In the genomic region with DNA sequence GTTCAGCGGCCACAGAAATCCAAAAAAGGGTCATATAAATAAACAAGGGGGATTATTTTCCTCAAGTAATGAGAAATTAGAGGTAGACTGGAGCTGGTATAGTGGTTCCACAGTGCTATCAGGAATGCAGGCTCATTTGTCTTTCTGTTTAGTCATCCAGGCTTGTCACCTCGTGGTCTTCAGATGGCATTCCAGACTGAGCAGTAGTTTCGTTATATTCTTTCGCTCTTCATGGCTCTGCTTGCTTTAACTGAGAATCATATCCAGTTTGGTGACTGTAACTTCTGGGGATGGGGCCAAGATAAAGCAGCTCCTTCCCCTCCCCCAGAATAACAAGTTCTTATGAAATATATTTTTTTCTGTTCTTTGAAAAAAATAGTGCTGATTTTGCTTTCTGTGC, we compare ENCODE assay signal across 14 cellular contexts. TPM values are rescaled to one million over a fixed set of nuclear protein-coding genes. Genes with fewer than 3 reads are reported as not detected.
DNase-seq lines count a peak whose midpoint lies in the region; ATAC-seq and TF ChIP-seq lines count a peak whose summit lies in the region.
"Had no signal": no experiment of that assay in that cellular context is flagged by ENCODE, and none has a peak within 500 bp of the region (broad histone marks: within the 10 kb centered on the region; RNA-seq: fewer than 3 reads in every experiment).

No MANE protein-coding gene starts in this region.

- no peaks in the 10 kb centered on the region for H3K9me3 ChIP-seq in left lung

- DNase-seq in ACHN (peak; percentile 40), HT1080 (ENCODE audit: low read depth) (peak; percentile 25), brain pericyte (ENCODE audit: low read depth, low spot score) (peak; percentile 17), left lung (no peak), COLO829 (ENCODE audit: low spot score) (no peak)
- DNase-seq: activated T-cell treated with anti-CD3 and anti-CD28 coated beads, Interleukin-2, amount 50 U/mL, for 1 hour; head of caudate nucleus; NCI-H1436; T-helper 9 cell had no signal

- peak overlapping the region in 1 of 2 donors; percentile 34 for H3K27ac ChIP-seq in left lung
- H3K27ac ChIP-seq: BLaER1 treated with 17β-estradiol and CSF1 and Interleukin-3, amounts not matched to agents 10 nM and 100 nM had no signal

- no peaks in the 10 kb centered on the region for H3K36me3 ChIP-seq in left lung

- in situ Hi-C loops in ACHN (cut with HindIII; ENCODE audit: low pct_ligation_motif_present, low pct_unique_long_range_greater_than_20kb, low sequenced_read_pairs) = no loop called here

- no peaks in the 10 kb centered on the region for H3K27me3 ChIP-seq in left lung
- H3K27me3 ChIP-seq: BLaER1 treated with 17β-estradiol and CSF1 and Interleukin-3, amounts not matched to agents 10 nM and 100 nM had no signal

- H3K4me1 ChIP-seq in left lung = no peaks in the 10 kb centered on the region

- H3K4me3 ChIP-seq in left lung = no peak overlapping the region
- H3K4me3 ChIP-seq: BLaER1 treated with 17β-estradiol and CSF1 and Interleukin-3, amounts not matched to agents 10 nM and 100 nM; skin epidermis had no signal

- ATAC-seq in left lung = peak; percentile 47
- no peak for ATAC-seq in HG02798 (IDR thresholded peaks at IDR 0.05; ENCODE audit: poor library complexity, unreplicated experiment)
- no peak for ATAC-seq in GM18867 (IDR thresholded peaks at IDR 0.05; ENCODE audit: unreplicated experiment)
- no peak for ATAC-seq in HG03175 (IDR thresholded peaks at IDR 0.05; ENCODE audit: unreplicated experiment)

- no peak for TF ChIP-seq CTCF in left lung (IDR thresholded peaks at IDR 0.05)

- intact Hi-C loops in left lung (cut with DNase I) = no loop called here

RNA-seq across cellular contexts. Expression of gene ANKIB1, which starts 9.5 kb away (rescaled TPM):
- total RNA-seq in HT1080 (2014; rRNA removed; shearing (Covaris generic)) = 20.4 and 26.8 TPM in 2 replicates
- polyA plus RNA-seq in HT1080 (2015; cell fraction: cytosol; rRNA removed) = 19.1 and 30.2 TPM in 2 replicates
- polyA plus RNA-seq in HT1080 (2015; cell fraction: nucleus; rRNA removed) = 42.1 and 42.5 TPM in 2 replicates
- total RNA-seq in left lung = 10 to 100 TPM; 41.4 to 57.3 TPM

RNA-seq across cellular contexts. Expression of gene KRIT1, which starts 9.6 kb away (rescaled TPM):
- total RNA-seq in HT1080 (2014; rRNA removed; shearing (Covaris generic)) = 32.0 and 33.7 TPM in 2 replicates
- 32.0 and 35.9 TPM in 2 replicates for polyA plus RNA-seq in HT1080 (2015; cell fraction: cytosol; rRNA removed)
- 76.3 and 78.0 TPM in 2 replicates for polyA plus RNA-seq in HT1080 (2015; cell fraction: nucleus; rRNA removed)
- 10 to 100 TPM; 28.2 to 30.2 TPM for total RNA-seq in left lung

Comparison
In these comparisons a context has a peak if more than half of its experiments do, and no peak if none do; other contexts are left out.
1. DNase-seq: peak in ACHN (single experiment), HT1080 (single experiment) and brain pericyte (single experiment); none in left lung (0 of 2) and COLO829 (single experiment).